In the genomic region with DNA sequence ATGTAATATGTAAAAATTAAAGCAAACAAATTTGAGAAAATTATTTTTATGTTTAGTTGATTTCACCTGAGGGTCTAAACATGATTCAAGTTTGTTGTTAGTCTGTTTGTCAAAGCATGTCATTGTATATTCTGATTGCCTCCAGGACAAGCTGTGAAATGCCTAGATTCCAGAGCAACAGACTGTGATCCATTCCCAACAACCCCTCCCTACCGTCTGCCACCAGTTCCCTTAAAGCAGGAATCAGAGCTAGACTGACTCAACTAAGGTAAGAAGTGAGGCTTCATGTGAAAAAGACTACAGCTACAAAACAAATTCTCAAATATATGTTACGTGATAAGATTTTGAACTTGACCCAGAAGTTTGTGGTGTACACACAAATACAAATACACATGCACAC, we compare ENCODE assay signal across 25 cellular contexts.
"Had no signal": no experiment of that assay in that cellular context is flagged by ENCODE, and none has a peak within 500 bp of the region (broad histone marks: within the 10 kb centered on the region; RNA-seq: fewer than 3 reads in every experiment).

No MANE protein-coding gene starts in this region.

- H3K9me3 Mint-ChIP-seq: activated naive CD8-positive, alpha-beta T cell treated with anti-CD3 and anti-CD28 coated beads, Interleukin-2, amount 10 ng/mL, durations not matched to agents 7 days and 5 days; T-helper 1 cell treated with Interleukin-12 subunit alpha and Interleukin-12 subunit beta and Interleukin-4 antibody, amounts not matched to agents 30 μg/mL and 1 μg/mL, for 36 hours had no signal

- H3K27ac ChIP-seq: adrenal gland, Peyer's patch, RWPE1, SJCRH30 had no signal

- H3K9me3 ChIP-seq: adrenal gland, Peyer's patch, SJCRH30 had no signal

- H3K27me3 Mint-ChIP-seq: activated naive CD8-positive, alpha-beta T cell treated with anti-CD3 and anti-CD28 coated beads, Interleukin-2, amount 10 ng/mL, durations not matched to agents 7 days and 5 days had no signal

- H3K4me1 Mint-ChIP-seq: activated naive CD8-positive, alpha-beta T cell treated with anti-CD3 and anti-CD28 coated beads, Interleukin-2, amount 10 ng/mL, durations not matched to agents 7 days and 5 days had no signal

- FAIRE-seq: K562 had no signal

- ATAC-seq: activated CD4-positive, CD25-positive, alpha-beta regulatory T cell treated with anti-CD3 and anti-CD28 coated beads, Interleukin-2, amount 50 U/mL, for 24 hours; activated CD8-positive, alpha-beta T cell treated with anti-CD3 and anti-CD28 coated beads, Interleukin-2, amount 10 ng/mL, durations not matched to agents 7 days and 5 days; K562; SK-N-SH treated with all-trans-retinoic acid at 6 μM for 48 hours had no signal

- H3K27ac Mint-ChIP-seq: activated CD8-positive, alpha-beta T cell treated with anti-CD3 and anti-CD28 coated beads, Interleukin-2, amount 10 ng/mL, durations not matched to agents 7 days and 5 days; activated naive CD8-positive, alpha-beta T cell treated with anti-CD3 and anti-CD28 coated beads, Interleukin-2, amount 10 ng/mL, durations not matched to agents 7 days and 5 days; T-helper 1 cell treated with Interleukin-12 subunit alpha and Interleukin-12 subunit beta and Interleukin-4 antibody, amounts not matched to agents 30 μg/mL and 1 μg/mL, for 36 hours had no signal

- H3K4me1 ChIP-seq: adrenal gland, Peyer's patch had no signal

- H3K27me3 ChIP-seq: adrenal gland, Peyer's patch, SJCRH30 had no signal

- DNase-seq: activated CD4-positive, alpha-beta T cell treated with anti-CD3 and anti-CD28 coated beads for 48 hours; activated CD4-positive, alpha-beta T cell treated with anti-CD3 and anti-CD28 coated beads, Interleukin-2, amount 50 U/mL, for 4 hours; activated CD8-positive, alpha-beta memory T cell treated with anti-CD3 and anti-CD28 coated beads, Interleukin-2, amount 50 U/mL, for 48 hours; activated CD8-positive, alpha-beta T cell treated with anti-CD3 and anti-CD28 coated beads, Interleukin-2, amount 10 ng/mL, durations not matched to agents 7 days and 5 days; activated naive CD4-positive, alpha-beta T cell treated with anti-CD3 and anti-CD28 coated beads, Interleukin-2, amount 50 U/mL, for 16 hours; activated naive CD8-positive, alpha-beta T cell treated with anti-CD3 and anti-CD28 coated beads, Interleukin-2, amount 10 ng/mL, durations not matched to agents 7 days and 5 days; activated T-cell treated with anti-CD3 and anti-CD28 coated beads, Interleukin-2, amount 50 U/mL, for 1 hour; adrenal gland; anterior cingulate cortex; Karpas-422; NCI-H1105 treated with DMSO at 0.1 percent for 48 hours; NCI-H1436 treated with DMSO at 0.1 percent for 48 hours; NCI-H1930; NCI-H2107; NCI-H446; NCI-H524; Peyer's patch; Right ventricle myocardium superior; SJCRH30; SW 1271 had no signal

- H3K36me3 Mint-ChIP-seq: activated naive CD8-positive, alpha-beta T cell treated with anti-CD3 and anti-CD28 coated beads, Interleukin-2, amount 10 ng/mL, durations not matched to agents 7 days and 5 days had no signal

- H3K36me3 ChIP-seq: adrenal gland, Peyer's patch, SJCRH30 had no signal

- H3K4me3 Mint-ChIP-seq: activated CD8-positive, alpha-beta T cell treated with anti-CD3 and anti-CD28 coated beads, Interleukin-2, amount 10 ng/mL, durations not matched to agents 7 days and 5 days; activated naive CD8-positive, alpha-beta T cell treated with anti-CD3 and anti-CD28 coated beads, Interleukin-2, amount 10 ng/mL, durations not matched to agents 7 days and 5 days; T-helper 1 cell treated with Interleukin-12 subunit alpha and Interleukin-12 subunit beta and Interleukin-4 antibody, amounts not matched to agents 30 μg/mL and 1 μg/mL, for 36 hours had no signal

- H3K4me3 ChIP-seq: adrenal gland, K562, Peyer's patch, SJCRH30 had no signal
